1 cellular context compared by ENCODE assay signal in genomic region chr13:112894673-112895481, GRCh38.
TF ChIP-seq lines count a peak whose summit lies in the region.

No MANE protein-coding gene starts in this region.

TF ChIP-seq in HepG2, 621 proteins besides CTCF, POLR2A, EP300 and RAD21 (continued from another document and continues in another):
- TF ChIP-seq TERF1 (CRISPR knock-in tag; IDR thresholded peaks at IDR 0.05) (peak; percentile 53; the same call in 1 of the 2 replicates), DMAP1 (CRISPR knock-in tag; IDR thresholded peaks at IDR 0.05) (0 out of 2 replicates have a peak, but pooled peaks have one; percentile 45), SMAD3 (CRISPR knock-in tag; IDR thresholded peaks at IDR 0.05) (no peak), PATZ1 (CRISPR knock-in tag; IDR thresholded peaks at IDR 0.05) (0 out of 2 replicates have a peak, but pooled peaks have one; percentile 49), ZNF547 (CRISPR knock-in tag; IDR thresholded peaks at IDR 0.05) (0 out of 2 replicates have a peak, but pooled peaks have one; percentile 52), ZNF580 (CRISPR knock-in tag; IDR thresholded peaks at IDR 0.05; ENCODE audit: borderline replicate concordance, low read depth) (0 out of 2 replicates have a peak, but pooled peaks have one; percentile 7), ZNF329 (CRISPR knock-in tag; IDR thresholded peaks at IDR 0.05; ENCODE audit: low read depth) (0 out of 2 replicates have a peak, but pooled peaks have one; percentile 52), FOSL1 (CRISPR knock-in tag; IDR thresholded peaks at IDR 0.05; ENCODE audit: borderline replicate concordance) (no peak), LCORL (IDR thresholded peaks at IDR 0.05) (no peak), LCORL (CRISPR knock-in tag; IDR thresholded peaks at IDR 0.05) (peak; percentile 62), ARID5B (CRISPR knock-in tag; IDR thresholded peaks at IDR 0.05) (0 out of 2 replicates have a peak, but pooled peaks have one; percentile 21), ZNF503 (CRISPR knock-in tag; IDR thresholded peaks at IDR 0.05) (peak; percentile 17; the same call in 1 of the 2 replicates), SP2 (CRISPR knock-in tag; IDR thresholded peaks at IDR 0.05) (peak; percentile 39; the same call in 1 of the 2 replicates), THAP11 (CRISPR knock-in tag; IDR thresholded peaks at IDR 0.05) (peak; percentile 37; the same call in 1 of the 2 replicates), FUBP1 (CRISPR knock-in tag; IDR thresholded peaks at IDR 0.05; ENCODE audit: borderline replicate concordance) (no peak), YY1 (IDR thresholded peaks at IDR 0.05; ENCODE audit: insufficient read depth, insufficient replicate concordance, low read depth, low read length) (no peak), KAT8 (CRISPR knock-in tag; IDR thresholded peaks at IDR 0.05) (0 out of 2 replicates have a peak, but pooled peaks have one; percentile 42), KLF6 (CRISPR knock-in tag; IDR thresholded peaks at IDR 0.05) (peak; percentile 46; the same call in 1 of the 2 replicates), ZHX2 (IDR thresholded peaks at IDR 0.05; ENCODE audit: low read depth) (no peak), ZHX2 (CRISPR knock-in tag; IDR thresholded peaks at IDR 0.05; ENCODE audit: borderline replicate concordance) (0 out of 2 replicates have a peak, but pooled peaks have one; percentile 29), HBP1 (CRISPR knock-in tag; IDR thresholded peaks at IDR 0.05; ENCODE audit: low read depth) (0 out of 2 replicates have a peak, but pooled peaks have one; percentile 29), ZKSCAN8 (CRISPR knock-in tag; IDR thresholded peaks at IDR 0.05; ENCODE audit: borderline replicate concordance) (no peak), SATB2 (CRISPR knock-in tag; IDR thresholded peaks at IDR 0.05) (0 out of 2 replicates have a peak, but pooled peaks have one; percentile 39), SYNCRIP (IDR thresholded peaks at IDR 0.05; ENCODE audit: insufficient read depth, low read depth, low read length) (no peak), ZNF607 (CRISPR knock-in tag; IDR thresholded peaks at IDR 0.05; ENCODE audit: borderline replicate concordance) (peak; percentile 56; the same call in 1 of the 2 replicates), ZSCAN25 (CRISPR knock-in tag; IDR thresholded peaks at IDR 0.05) (peak; percentile 48; the same call in 1 of the 2 replicates), ZNF616 (CRISPR knock-in tag; IDR thresholded peaks at IDR 0.05; ENCODE audit: low read depth) (no peak), PREB (CRISPR knock-in tag; IDR thresholded peaks at IDR 0.05) (no peak), TP53 (CRISPR knock-in tag; conservative IDR thresholded peaks at IDR 0.05) (0 out of 2 replicates have a peak, but pooled peaks have one; percentile 55), SRSF1 (optimal IDR thresholded peaks at IDR 0.05; ENCODE audit: low read depth, low read length) (no peak), ZNF776 (CRISPR knock-in tag; IDR thresholded peaks at IDR 0.05) (no peak), HMG20B (CRISPR knock-in tag; conservative IDR thresholded peaks at IDR 0.05) (no peak), IRF9 (CRISPR knock-in tag; IDR thresholded peaks at IDR 0.05; ENCODE audit: borderline replicate concordance) (peak; percentile 45; the same call in 1 of the 2 replicates)
